ENCODE assay signal across 1 cellular context in the genomic region with DNA sequence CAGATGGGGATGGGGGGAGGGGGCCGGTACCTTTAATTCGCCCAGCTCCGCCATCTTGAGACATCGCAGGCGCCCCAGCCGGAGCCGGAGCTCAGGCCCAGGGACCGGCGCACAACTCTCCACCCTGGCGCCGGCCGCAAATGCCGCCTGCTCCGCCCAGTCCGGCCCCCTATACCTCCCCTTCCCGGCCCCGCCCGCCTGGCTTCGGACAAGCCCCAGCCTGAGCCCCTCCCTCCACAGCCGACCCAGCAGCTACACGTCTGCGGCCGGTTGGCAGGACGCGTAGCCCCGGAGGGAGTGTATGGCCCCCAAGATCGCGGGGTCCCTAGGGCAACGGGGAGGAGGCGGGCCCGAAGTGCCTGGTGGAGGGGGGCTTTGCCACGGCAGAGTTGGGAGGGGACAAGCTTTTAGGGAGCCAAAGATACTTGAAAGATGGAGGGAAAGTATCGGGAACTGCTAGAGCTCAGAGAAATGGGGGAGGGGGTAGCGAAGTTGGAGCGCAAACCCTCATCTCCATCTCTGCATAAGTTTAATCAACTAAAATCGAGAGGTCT.
TF ChIP-seq lines count a peak whose summit lies in the region.

Gene PIAS3 (minus strand): TSS at position 145 of the 554 bp plus-strand sequence. CDS start 91 bp downstream, at position 54.

TF ChIP-seq in HepG2, 621 proteins besides CTCF, POLR2A, EP300 and RAD21 (continued from another document and continues in another):
- TF ChIP-seq THRA (CRISPR knock-in tag; IDR thresholded peaks at IDR 0.05; ENCODE audit: borderline replicate concordance) (no peak), HOXA9 (CRISPR knock-in tag; IDR thresholded peaks at IDR 0.05; ENCODE audit: borderline replicate concordance) (no peak), DMAP1 (CRISPR knock-in tag; IDR thresholded peaks at IDR 0.05) (no peak; the same call in 1 of the 2 replicates), FOXA1 (IDR thresholded peaks at IDR 0.05) (no peak), FOXA1 (CRISPR knock-in tag; IDR thresholded peaks at IDR 0.05) (no peak), TIGD3 (CRISPR knock-in tag; IDR thresholded peaks at IDR 0.05; ENCODE audit: borderline replicate concordance) (peak; percentile 77; the same call in 1 of the 2 replicates), CBX1 (IDR thresholded peaks at IDR 0.05; ENCODE audit: low read depth) (no peak), ZNF619 (CRISPR knock-in tag; IDR thresholded peaks at IDR 0.05) (0 out of 2 replicates have a peak, but pooled peaks have one; percentile 13), ZNF576 (CRISPR knock-in tag; IDR thresholded peaks at IDR 0.05) (no peak), NFE2L2 (IDR thresholded peaks at IDR 0.05; ENCODE audit: low read length) (no peak), SIN3A (IDR thresholded peaks at IDR 0.05; ENCODE audit: borderline replicate concordance, low read depth, low read length) (peak; percentile 53; the same call in 1 of the 2 replicates), ZNF569 (CRISPR knock-in tag; IDR thresholded peaks at IDR 0.05; ENCODE audit: borderline replicate concordance) (no peak), SNAI1 (CRISPR knock-in tag; IDR thresholded peaks at IDR 0.05; ENCODE audit: borderline replicate concordance) (peak; percentile 78; the same call in 1 of the 2 replicates), ZNF547 (CRISPR knock-in tag; IDR thresholded peaks at IDR 0.05) (peak; percentile 57), ZNF431 (CRISPR knock-in tag; IDR thresholded peaks at IDR 0.05; ENCODE audit: borderline replicate concordance, low read depth) (no peak), GZF1 (CRISPR knock-in tag; IDR thresholded peaks at IDR 0.05) (0 out of 2 replicates have a peak, but pooled peaks have one; percentile 25), ZGPAT (CRISPR knock-in tag; IDR thresholded peaks at IDR 0.05) (peak; percentile 51; the same call in 1 of the 2 replicates), ZFX (CRISPR knock-in tag; IDR thresholded peaks at IDR 0.05; ENCODE audit: low read depth) (peak; percentile 43), BATF2 (CRISPR knock-in tag; IDR thresholded peaks at IDR 0.05) (no peak), ZNF639 (CRISPR knock-in tag; conservative IDR thresholded peaks at IDR 0.05) (no peak), THAP7 (CRISPR knock-in tag; IDR thresholded peaks at IDR 0.05) (no peak), SNAPC2 (CRISPR knock-in tag; IDR thresholded peaks at IDR 0.05) (0 out of 2 replicates have a peak, but pooled peaks have one; percentile 78), ZNF430 (CRISPR knock-in tag; IDR thresholded peaks at IDR 0.05) (peak; percentile 51; the same call in 1 of the 2 replicates), BCL3 (CRISPR knock-in tag; IDR thresholded peaks at IDR 0.05) (peak; percentile 20; the same call in 1 of the 2 replicates), GABPA (IDR thresholded peaks at IDR 0.05; ENCODE audit: low read depth, low read length) (no peak), GABPA (CRISPR knock-in tag; IDR thresholded peaks at IDR 0.05; ENCODE audit: low read depth) (0 out of 2 replicates have a peak, but pooled peaks have one; percentile 4), NFKBIZ (CRISPR knock-in tag; IDR thresholded peaks at IDR 0.05) (0 out of 2 replicates have a peak, but pooled peaks have one; percentile 30), SMYD3 (CRISPR knock-in tag; IDR thresholded peaks at IDR 0.05) (0 out of 2 replicates have a peak, but pooled peaks have one; percentile 72), GPN1 (CRISPR knock-in tag; IDR thresholded peaks at IDR 0.05; ENCODE audit: borderline replicate concordance) (no peak), MEF2D (CRISPR knock-in tag; IDR thresholded peaks at IDR 0.05) (peak; percentile 42; the same call in 1 of the 2 replicates), HNRNPK (IDR thresholded peaks at IDR 0.05; ENCODE audit: low read depth, low read length, poor library complexity, severe bottlenecking) (peak; percentile 89), SETDB1 (CRISPR knock-in tag; IDR thresholded peaks at IDR 0.05; ENCODE audit: borderline replicate concordance) (no peak), E2F5 (CRISPR knock-in tag; conservative IDR thresholded peaks at IDR 0.05) (no peak), RXRA (CRISPR knock-in tag; IDR thresholded peaks at IDR 0.05) (peak; percentile 66)
- TF ChIP-seq, protein P1, sequence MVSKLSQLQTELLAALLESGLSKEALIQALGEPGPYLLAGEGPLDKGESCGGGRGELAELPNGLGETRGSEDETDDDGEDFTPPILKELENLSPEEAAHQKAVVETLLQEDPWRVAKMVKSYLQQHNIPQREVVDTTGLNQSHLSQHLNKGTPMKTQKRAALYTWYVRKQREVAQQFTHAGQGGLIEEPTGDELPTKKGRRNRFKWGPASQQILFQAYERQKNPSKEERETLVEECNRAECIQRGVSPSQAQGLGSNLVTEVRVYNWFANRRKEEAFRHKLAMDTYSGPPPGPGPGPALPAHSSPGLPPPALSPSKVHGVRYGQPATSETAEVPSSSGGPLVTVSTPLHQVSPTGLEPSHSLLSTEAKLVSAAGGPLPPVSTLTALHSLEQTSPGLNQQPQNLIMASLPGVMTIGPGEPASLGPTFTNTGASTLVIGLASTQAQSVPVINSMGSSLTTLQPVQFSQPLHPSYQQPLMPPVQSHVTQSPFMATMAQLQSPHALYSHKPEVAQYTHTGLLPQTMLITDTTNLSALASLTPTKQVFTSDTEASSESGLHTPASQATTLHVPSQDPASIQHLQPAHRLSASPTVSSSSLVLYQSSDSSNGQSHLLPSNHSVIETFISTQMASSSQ (IDR thresholded peaks at IDR 0.05; ENCODE audit: low read depth) = no peak
- TF ChIP-seq, protein P1 (CRISPR knock-in tag; IDR thresholded peaks at IDR 0.05; ENCODE audit: borderline replicate concordance) = no peak
- TF ChIP-seq, protein P2, sequence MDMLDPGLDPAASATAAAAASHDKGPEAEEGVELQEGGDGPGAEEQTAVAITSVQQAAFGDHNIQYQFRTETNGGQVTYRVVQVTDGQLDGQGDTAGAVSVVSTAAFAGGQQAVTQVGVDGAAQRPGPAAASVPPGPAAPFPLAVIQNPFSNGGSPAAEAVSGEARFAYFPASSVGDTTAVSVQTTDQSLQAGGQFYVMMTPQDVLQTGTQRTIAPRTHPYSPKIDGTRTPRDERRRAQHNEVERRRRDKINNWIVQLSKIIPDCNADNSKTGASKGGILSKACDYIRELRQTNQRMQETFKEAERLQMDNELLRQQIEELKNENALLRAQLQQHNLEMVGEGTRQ (IDR thresholded peaks at IDR 0.05; ENCODE audit: low read depth, low read length) = no peak
- TF ChIP-seq, protein P2 (CRISPR knock-in tag; IDR thresholded peaks at IDR 0.05; ENCODE audit: borderline replicate concordance) = no peak
- TF ChIP-seq, protein P3, sequence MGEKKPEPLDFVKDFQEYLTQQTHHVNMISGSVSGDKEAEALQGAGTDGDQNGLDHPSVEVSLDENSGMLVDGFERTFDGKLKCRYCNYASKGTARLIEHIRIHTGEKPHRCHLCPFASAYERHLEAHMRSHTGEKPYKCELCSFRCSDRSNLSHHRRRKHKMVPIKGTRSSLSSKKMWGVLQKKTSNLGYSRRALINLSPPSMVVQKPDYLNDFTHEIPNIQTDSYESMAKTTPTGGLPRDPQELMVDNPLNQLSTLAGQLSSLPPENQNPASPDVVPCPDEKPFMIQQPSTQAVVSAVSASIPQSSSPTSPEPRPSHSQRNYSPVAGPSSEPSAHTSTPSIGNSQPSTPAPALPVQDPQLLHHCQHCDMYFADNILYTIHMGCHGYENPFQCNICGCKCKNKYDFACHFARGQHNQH (CRISPR knock-in tag; IDR thresholded peaks at IDR 0.05) = peak; percentile 19; the same call in 1 of the 2 replicates
